ENCODE assay signal across 1 cellular context in the genomic region with DNA sequence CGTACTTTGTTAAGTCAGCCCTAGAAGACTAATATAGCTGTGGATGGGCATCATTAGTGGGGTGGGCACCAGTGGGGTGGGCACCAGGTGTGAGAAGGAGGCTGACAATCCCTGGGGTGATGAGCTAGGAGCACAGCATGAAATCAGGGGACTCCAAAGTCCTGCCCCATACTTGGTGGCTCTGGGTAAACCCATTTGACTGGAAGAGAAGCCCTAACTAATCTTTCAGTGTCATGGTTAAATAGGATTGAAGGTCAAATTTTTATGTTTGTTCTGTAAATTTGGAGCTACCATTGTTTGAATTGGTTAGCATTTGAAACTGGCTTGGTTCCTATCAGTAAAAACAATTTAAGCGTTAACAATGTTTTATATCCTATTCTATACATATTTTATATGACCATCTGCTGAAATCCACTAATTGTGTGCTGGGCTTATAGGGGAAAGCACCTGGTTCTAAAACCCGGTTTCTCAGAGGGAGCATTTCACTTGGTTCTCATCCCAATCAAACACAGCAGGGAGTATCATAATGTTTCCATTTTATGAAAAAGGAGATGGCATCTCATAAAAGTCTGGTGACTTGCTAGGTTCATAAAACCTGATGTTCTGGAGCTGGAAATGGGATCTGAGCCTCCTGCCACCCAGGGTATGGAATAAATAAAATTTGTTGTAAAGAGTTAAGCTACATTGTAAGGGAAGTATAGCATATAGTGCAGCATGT.
TF ChIP-seq lines count a peak whose summit lies in the region.

No MANE protein-coding gene starts in this region.

TF ChIP-seq in HepG2, 621 proteins besides CTCF, POLR2A, EP300 and RAD21 (continued from another document):
- TF ChIP-seq, protein P1, sequence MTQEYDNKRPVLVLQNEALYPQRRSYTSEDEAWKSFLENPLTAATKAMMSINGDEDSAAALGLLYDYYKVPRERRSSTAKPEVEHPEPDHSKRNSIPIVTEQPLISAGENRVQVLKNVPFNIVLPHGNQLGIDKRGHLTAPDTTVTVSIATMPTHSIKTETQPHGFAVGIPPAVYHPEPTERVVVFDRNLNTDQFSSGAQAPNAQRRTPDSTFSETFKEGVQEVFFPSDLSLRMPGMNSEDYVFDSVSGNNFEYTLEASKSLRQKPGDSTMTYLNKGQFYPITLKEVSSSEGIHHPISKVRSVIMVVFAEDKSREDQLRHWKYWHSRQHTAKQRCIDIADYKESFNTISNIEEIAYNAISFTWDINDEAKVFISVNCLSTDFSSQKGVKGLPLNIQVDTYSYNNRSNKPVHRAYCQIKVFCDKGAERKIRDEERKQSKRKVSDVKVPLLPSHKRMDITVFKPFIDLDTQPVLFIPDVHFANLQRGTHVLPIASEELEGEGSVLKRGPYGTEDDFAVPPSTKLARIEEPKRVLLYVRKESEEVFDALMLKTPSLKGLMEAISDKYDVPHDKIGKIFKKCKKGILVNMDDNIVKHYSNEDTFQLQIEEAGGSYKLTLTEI (CRISPR knock-in tag; conservative IDR thresholded peaks at IDR 0.05) = no peak
